In the genomic region with DNA sequence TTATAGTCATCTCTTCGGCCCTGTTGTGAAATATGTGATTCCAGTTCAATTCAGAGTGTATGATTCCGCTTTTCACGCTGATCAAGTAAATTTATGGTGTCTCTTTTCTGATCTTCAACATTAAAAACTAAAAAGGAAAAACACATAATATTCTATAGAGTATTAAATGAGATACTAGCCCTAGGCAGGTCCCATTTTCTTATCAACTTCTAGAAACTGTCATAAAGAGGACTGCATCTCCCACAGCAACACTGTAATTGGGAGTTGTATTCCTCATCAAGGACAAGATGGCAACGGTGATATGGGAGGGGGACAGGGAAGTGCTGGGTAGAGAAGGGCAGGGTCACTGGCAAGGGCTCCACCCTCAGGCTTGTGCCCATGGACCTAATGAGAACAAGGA, we compare ENCODE assay signal across 5 cellular contexts.
"Had no signal": no experiment of that assay in that cellular context is flagged by ENCODE, and none has a peak within 500 bp of the region (broad histone marks: within the 10 kb centered on the region; RNA-seq: fewer than 3 reads in every experiment).

No MANE protein-coding gene starts in this region.

- H2AFZ ChIP-seq: GM23248 had no signal

- DNase-seq: GM23248, GOT3, H7, IMR-90 had no signal

- H3K4me3 ChIP-seq: GM23248, HAP-1 had no signal

- H3K4me1 ChIP-seq: HAP-1 had no signal

- H3K27ac ChIP-seq: GM23248 had no signal

- H3K9me3 ChIP-seq: HAP-1 had no signal

- H3K9ac ChIP-seq: GM23248 had no signal
